In the genomic region with DNA sequence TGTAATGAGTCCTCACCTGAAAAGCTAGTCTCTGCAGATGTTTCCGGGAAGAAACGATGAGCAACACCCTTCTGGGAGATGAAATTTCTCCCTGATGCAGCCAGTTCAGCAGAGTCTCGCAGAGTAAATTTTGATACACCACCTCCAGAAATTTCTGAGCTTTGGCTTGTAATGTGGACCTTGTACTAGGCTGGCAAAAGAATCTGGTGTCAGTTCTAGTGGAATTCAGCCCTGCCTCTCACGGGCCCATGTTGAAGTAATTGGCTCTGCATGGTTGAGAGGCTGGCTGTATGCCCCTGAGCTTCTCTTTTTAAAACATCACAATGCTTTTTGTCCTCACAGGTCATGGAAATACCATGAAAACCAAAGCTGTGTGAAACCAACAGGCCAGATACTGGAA, we compare ENCODE assay signal across 26 cellular contexts. TPM values are rescaled to one million over a fixed set of nuclear protein-coding genes. Genes with fewer than 3 reads are reported as not detected.
DNase-seq lines count a peak whose midpoint lies in the region; ATAC-seq, FAIRE-seq and TF ChIP-seq lines count a peak whose summit lies in the region.
"Had no signal": no experiment of that assay in that cellular context is flagged by ENCODE, and none has a peak within 500 bp of the region (broad histone marks: within the 10 kb centered on the region; RNA-seq: fewer than 3 reads in every experiment).

A gene with protein sequence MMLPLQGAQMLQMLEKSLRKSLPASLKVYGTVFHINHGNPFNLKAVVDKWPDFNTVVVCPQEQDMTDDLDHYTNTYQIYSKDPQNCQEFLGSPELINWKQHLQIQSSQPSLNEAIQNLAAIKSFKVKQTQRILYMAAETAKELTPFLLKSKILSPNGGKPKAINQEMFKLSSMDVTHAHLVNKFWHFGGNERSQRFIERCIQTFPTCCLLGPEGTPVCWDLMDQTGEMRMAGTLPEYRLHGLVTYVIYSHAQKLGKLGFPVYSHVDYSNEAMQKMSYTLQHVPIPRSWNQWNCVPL (minus strand): TSS at position 125 of the 400 bp plus-strand sequence. CDS start 7,447 bp downstream, outside the sequence.

- H3K36me3 Mint-ChIP-seq in astrocyte (ENCODE audit: low read depth, unreplicated experiment): no peaks in the 10 kb centered on the region

- ATAC-seq in right lobe of liver: peak; percentile 66 to 82 (median 77)
- no peak for ATAC-seq in heart left ventricle
- no peak for ATAC-seq in GM18873 (IDR thresholded peaks at IDR 0.05; ENCODE audit: low FRiP score, unreplicated experiment)
- ATAC-seq: HCT116 had no signal

- no peak for TF ChIP-seq CTCF in astrocyte (IDR thresholded peaks at IDR 0.05; ENCODE audit: insufficient read depth, low read depth, low read length)
- TF ChIP-seq CTCF in right lobe of liver (IDR thresholded peaks at IDR 0.05): no peak
- TF ChIP-seq CTCF in heart left ventricle (IDR thresholded peaks at IDR 0.05): no peak
- no peak for TF ChIP-seq CTCF in PC-9 (conservative IDR thresholded peaks at IDR 0.05)

- CTCF ChIA-PET in PC-9 (lab: Charles Lee): no interaction called here

- H3K9ac ChIP-seq in astrocyte (ENCODE audit: low read length) (no peak within 1 kb of the TSS), subcutaneous abdominal adipose tissue (ENCODE audit: low read length in 5 of 5) (peak within 1 kb of the TSS in 3 of 5 donors; percentile 31 to 85 (median 75))

- BruUV-seq in PC-9 (replicated peaks; lab: Mats Ljungman, UMichigan): no TSS peak

- no peaks in the 10 kb centered on the region for H4K20me1 ChIP-seq in astrocyte (ENCODE audit: insufficient read depth, low read length)
- H4K20me1 ChIP-seq in PC-9 (ENCODE audit: insufficient read depth): no peaks in the 10 kb centered on the region

- POLR2A ChIA-PET in PC-9 (lab: Charles Lee; ENCODE audit: unreplicated experiment): no interaction called here

- H3K4me2 ChIP-seq in astrocyte (ENCODE audit: low read length) (no peak within 1 kb of the TSS), PC-9 (no peak within 1 kb of the TSS)

- H3K27ac ChIP-seq in astrocyte (ENCODE audit: low read depth, low read length) (no peak within 1 kb of the TSS), right lobe of liver (peak within 1 kb of the TSS; percentile 52 to 95 (median 94)), subcutaneous abdominal adipose tissue (ENCODE audit: low read depth, low read length) (peak within 1 kb of the TSS; percentile 91), heart left ventricle (no peak within 1 kb of the TSS), PC-9 (no peak within 1 kb of the TSS)
- H3K27ac ChIP-seq: C4-2B had no signal

- DNase-seq in astrocyte (ENCODE audit: low read depth): no peak
- DNase-seq in left kidney (ENCODE audit: low read depth, low spot score): peak; percentile 3
- DNase-seq in right lobe of liver: peak; percentile 33 to 87 (median 75)
- no peak for DNase-seq in DMS 273 treated with DMSO at 0.1 percent for 48 hours (lab: John Stamatoyannopoulos, UW)
- no peak for DNase-seq in heart left ventricle
- DNase-seq in PC-9: no peak
- DNase-seq: ACHN; BE2C; Caco-2; CD4-positive, alpha-beta T cell; DMS153; DMS79; GDM1; GOT3; H7; HFFc6 had no signal

- no peaks in the 10 kb centered on the region for H3K9me2 ChIP-seq in PC-9 (ENCODE audit: insufficient read depth)

- H3F3A ChIP-seq in PC-9 (ENCODE audit: insufficient read depth, low read depth): no peaks in the 10 kb centered on the region

- WGBS in right lobe of liver (ENCODE audit: insufficient coverage, low coverage, low lambda C conversion rate, missing lambda C conversion rate): 40% methylated on average over 4 of the region's 4 CpGs
- 72 to 78% (median 75%) methylated on average over 4 of the region's 4 CpGs for WGBS in heart left ventricle, 4 donors

- H3K4me3 Mint-ChIP-seq in astrocyte (ENCODE audit: unreplicated experiment): no peak within 1 kb of the TSS
- H3K4me3 Mint-ChIP-seq: CD4-positive, alpha-beta T cell; HFFc6 had no signal

- peak within 1 kb of the TSS; percentile 55 for H3K27ac Mint-ChIP-seq in astrocyte (ENCODE audit: unreplicated experiment)
- H3K27ac Mint-ChIP-seq: HFFc6 had no signal

- H3K4me1 ChIP-seq in astrocyte (ENCODE audit: insufficient read depth, low read length): no peaks in the 10 kb centered on the region
- H3K4me1 ChIP-seq in right lobe of liver: peaks cover 0 to 36% (median 11%) of the 10 kb centered on the region in 4 donors
- H3K4me1 ChIP-seq in subcutaneous abdominal adipose tissue (ENCODE audit: control insufficient read depth in 5 of 5, insufficient read depth in 5 of 5, low read length in 5 of 5): peaks cover 3 to 25% (median 10%) of the 10 kb centered on the region in 5 donors
- H3K4me1 ChIP-seq in heart left ventricle: peaks cover 0 to 8% (median 0%) of the 10 kb centered on the region in 12 donors
- no peaks in the 10 kb centered on the region for H3K4me1 ChIP-seq in PC-9 (replicated peaks; ENCODE audit: insufficient read depth)
- H3K4me1 ChIP-seq: Caco-2 had no signal

- H3K9me3 ChIP-seq in astrocyte (ENCODE audit: insufficient read depth, low read depth, low read length) (no peaks in the 10 kb centered on the region), right lobe of liver (no peaks in the 10 kb centered on the region), subcutaneous abdominal adipose tissue (ENCODE audit: control insufficient read depth in 5 of 5, low read length in 5 of 5) (no peaks in the 10 kb centered on the region), heart left ventricle (no peaks in the 10 kb centered on the region), PC-9 (ENCODE audit: insufficient read depth, low read depth) (no peaks in the 10 kb centered on the region)
- H3K9me3 ChIP-seq: BE2C, Caco-2 had no signal

- H3K27me3 ChIP-seq in astrocyte (ENCODE audit: insufficient read depth, low read length): no peaks in the 10 kb centered on the region
- no peaks in the 10 kb centered on the region for H3K27me3 ChIP-seq in right lobe of liver
- H3K27me3 ChIP-seq in subcutaneous abdominal adipose tissue (ENCODE audit: control insufficient read depth in 5 of 5, insufficient read depth in 4 of 5, low read length in 5 of 5): no peaks in the 10 kb centered on the region
- peaks cover 0 to 7% (median 0%) of the 10 kb centered on the region in 9 donors for H3K27me3 ChIP-seq in heart left ventricle
- H3K27me3 ChIP-seq in PC-9 (ENCODE audit: insufficient read depth, low read depth): peaks cover 3% of the 10 kb centered on the region; the same call in 1 of the 2 replicates
- H3K27me3 ChIP-seq: BE2C had no signal

- H3K4me3 ChIP-seq in astrocyte (ENCODE audit: insufficient read depth, low read depth, low read length) (no peak within 1 kb of the TSS), right lobe of liver (peak within 1 kb of the TSS; percentile 9 to 70 (median 54)), subcutaneous abdominal adipose tissue (ENCODE audit: low read depth in 1 of 5, low read length in 5 of 5) (peak within 1 kb of the TSS; percentile 41 to 78 (median 63)), heart left ventricle (no peak within 1 kb of the TSS), PC-9 (no peak within 1 kb of the TSS)

- peaks cover 4% of the 10 kb centered on the region for H3K4me1 Mint-ChIP-seq in astrocyte (ENCODE audit: low read depth, unreplicated experiment)

- no peak within 1 kb of the TSS for H2AFZ ChIP-seq in astrocyte (ENCODE audit: low read depth, low read length)
- H2AFZ ChIP-seq in PC-9: no peak within 1 kb of the TSS

- peaks cover 7% of the 10 kb centered on the region for H3K27me3 Mint-ChIP-seq in astrocyte (ENCODE audit: low read depth, unreplicated experiment)
- H3K27me3 Mint-ChIP-seq: CD4-positive, alpha-beta T cell had no signal

- H3K79me2 ChIP-seq in astrocyte (ENCODE audit: insufficient read depth, low read length) (no peaks in the 10 kb centered on the region), PC-9 (ENCODE audit: low read depth) (no peaks in the 10 kb centered on the region)

- TF ChIP-seq POLR2A in right lobe of liver (IDR thresholded peaks at IDR 0.05) (peak; percentile 35), heart left ventricle (IDR thresholded peaks at IDR 0.05) (no peak)

- peaks cover 2% of the 10 kb centered on the region for H3K9me3 Mint-ChIP-seq in astrocyte (ENCODE audit: unreplicated experiment)
- H3K9me3 Mint-ChIP-seq: HFFc6 had no signal

- H3K36me3 ChIP-seq in astrocyte (ENCODE audit: insufficient read depth, low read length) (no peaks in the 10 kb centered on the region), right lobe of liver (no peaks in the 10 kb centered on the region), subcutaneous abdominal adipose tissue (ENCODE audit: control insufficient read depth in 5 of 5, insufficient read depth in 5 of 5, low read length in 5 of 5) (no peaks in the 10 kb centered on the region), heart left ventricle (no peaks in the 10 kb centered on the region), PC-9 (ENCODE audit: low read depth) (no peaks in the 10 kb centered on the region)
- H3K36me3 ChIP-seq: BE2C had no signal

- no peak for FAIRE-seq in astrocyte (lab: Jason Lieb, UNC)
- FAIRE-seq: A204.1, D721Med, GM12892, GM18507 had no signal

- intact Hi-C loops in right lobe of liver (cut with DNase I): no loop called here
- intact Hi-C loops in heart left ventricle (cut with DNase I): no loop called here
- intact Hi-C loops in PC-9 (cut with micrococcal nuclease; ENCODE audit: unreplicated experiment): no loop called here

RNA-seq across cellular contexts. Expression of the gene that starts here (rescaled TPM):
- total RNA-seq in astrocyte (not detected in 2 replicates), right lobe of liver (100 to 1,000 TPM in 3 of 6 experiments, 10 to 100 TPM in 3; 62.2 to 399 (median 159) TPM), heart left ventricle (1 to 10 TPM in 1 of 9 donors, under 1 TPM in 2, not detected in 6; 0.20 to 2.7 (median 0.34) TPM), PC-9 (2021) (not detected in 2 replicates)
- polyA plus RNA-seq in heart left ventricle: under 1 TPM in 1 of 2 donors, not detected in 1; 0.15 TPM
- total RNA-seq: Caco-2; CD4-positive, alpha-beta T cell; Daoy; H7; HFFc6; HT-29 had no signal

Comparison
In these comparisons a context has a peak if more than half of its experiments do, and no peak if none do; other contexts are left out.
1. RNA of the gene that starts here (total RNA-seq): 62.2 to 399 TPM in right lobe of liver; not detected in astrocyte, 0.20 to 2.7 TPM in heart left ventricle and not detected in PC-9; every median in the first group is over 10 times any median in the second.
2. DNase-seq: peak in left kidney (single experiment) and right lobe of liver (3 of 3); none in astrocyte (single experiment), DMS 273 treated with DMSO at 0.1 percent for 48 hours (single experiment), heart left ventricle (0 of 5) and PC-9 (0 of 2).
3. H3K27ac ChIP-seq: peak in right lobe of liver (3 of 3) and subcutaneous abdominal adipose tissue (single experiment); none in astrocyte (single experiment), heart left ventricle (0 of 12) and PC-9 (single experiment).
4. H3K4me3 ChIP-seq: peak in right lobe of liver (3 of 3) and subcutaneous abdominal adipose tissue (5 of 5); none in astrocyte (single experiment), heart left ventricle (0 of 12) and PC-9 (single experiment).
5. ATAC-seq: peak in right lobe of liver (4 of 4); none in heart left ventricle (0 of 4) and GM18873 (single experiment).